8 cellular contexts compared by ENCODE assay signal in genomic region chr12:26768611-26769603, GRCh38.
DNase-seq lines count a peak whose midpoint lies in the region; ATAC-seq and TF ChIP-seq lines count a peak whose summit lies in the region.

No MANE protein-coding gene starts in this region.

- intact Hi-C loops in breast epithelium (cut with DNase I; ENCODE audit: low total_unique reads), result no loop called here

- H3K4me1 ChIP-seq in breast epithelium, result no peaks in the 10 kb centered on the region

- H3K4me3 ChIP-seq in H7 (ENCODE audit: insufficient read depth, low read depth, low read length) (no peak overlapping the region), breast epithelium (no peak overlapping the region), WERI-Rb-1 (ENCODE audit: low read depth, low read length) (no peak overlapping the region)

- TF ChIP-seq CTCF in breast epithelium (IDR thresholded peaks at IDR 0.05) (no peak), WERI-Rb-1 (IDR thresholded peaks at IDR 0.05; ENCODE audit: low read depth, low read length) (no peak)

- H3K27ac ChIP-seq in breast epithelium, result no peak overlapping the region
- no peak overlapping the region for H3K27ac ChIP-seq in WERI-Rb-1

- no peak for TF ChIP-seq POLR2A in breast epithelium (IDR thresholded peaks at IDR 0.05)

- DNase-seq in NCI-H1930 (lab: John Stamatoyannopoulos, UW), result peak; percentile 39 to 77
- peak; percentile 56 for DNase-seq in mucosa of gallbladder (ENCODE audit: low spot score)
- no peak for DNase-seq in H7
- DNase-seq in NCI-H446 treated with DMSO at 0.1 percent for 48 hours (lab: John Stamatoyannopoulos, UW), result no peak
- no peak for DNase-seq in breast epithelium (ENCODE audit: low spot score in 2 of 2)
- no peak for DNase-seq in WERI-Rb-1

- ATAC-seq in GM18870 (IDR thresholded peaks at IDR 0.05; ENCODE audit: unreplicated experiment) (peak; percentile 66), HG02588 (IDR thresholded peaks at IDR 0.05; ENCODE audit: unreplicated experiment) (peak; percentile 70)

- H3K9me3 ChIP-seq in breast epithelium (no peaks in the 10 kb centered on the region), WERI-Rb-1 (ENCODE audit: severe bottlenecking) (no peaks in the 10 kb centered on the region)

- H3K36me3 ChIP-seq in H7 (replicated peaks; ENCODE audit: control insufficient read depth, insufficient read depth, low read length), result no peaks in the 10 kb centered on the region; the same call in 1 of the 2 replicates
- no peaks in the 10 kb centered on the region for H3K36me3 ChIP-seq in breast epithelium
- no peaks in the 10 kb centered on the region for H3K36me3 ChIP-seq in WERI-Rb-1

- no peaks in the 10 kb centered on the region for H3K27me3 ChIP-seq in H7 (ENCODE audit: control insufficient read depth, insufficient read depth, low read length)
- H3K27me3 ChIP-seq in breast epithelium, result no peaks in the 10 kb centered on the region
- H3K27me3 ChIP-seq in WERI-Rb-1 (ENCODE audit: insufficient read depth, low read depth, severe bottlenecking), result no peaks in the 10 kb centered on the region

Comparison
In these comparisons a context has a peak if more than half of its experiments do, and no peak if none do; other contexts are left out.
1. DNase-seq: peak in NCI-H1930 (2 of 2) and mucosa of gallbladder (single experiment); none in H7 (single experiment), NCI-H446 treated with DMSO at 0.1 percent for 48 hours (single experiment), breast epithelium (0 of 2) and WERI-Rb-1 (single experiment).